11 cellular contexts compared by ENCODE assay signal in genomic region chr3:125602752-125603649, GRCh38. TPM values are rescaled to one million over a fixed set of nuclear protein-coding genes. Genes with fewer than 3 reads are reported as not detected.
DNase-seq lines count a peak whose midpoint lies in the region; ATAC-seq and TF ChIP-seq lines count a peak whose summit lies in the region.
"Had no signal": no experiment of that assay in that cellular context is flagged by ENCODE, and none has a peak within 500 bp of the region (broad histone marks: within the 10 kb centered on the region; RNA-seq: fewer than 3 reads in every experiment).

No MANE protein-coding gene starts in this region.

- H3K36me3 ChIP-seq in SK-N-MC (ENCODE audit: insufficient read depth, low read length): no peaks in the 10 kb centered on the region
- no peaks in the 10 kb centered on the region for H3K36me3 ChIP-seq in mucosa of descending colon (ENCODE audit: low read depth)
- H3K36me3 ChIP-seq in right atrium auricular region: no peaks in the 10 kb centered on the region

- H2AK5ac ChIP-seq in H9 (ENCODE audit: insufficient read length, low read length): no peak overlapping the region

- H3K27me3 Mint-ChIP-seq in H9 (ENCODE audit: low read depth): peaks cover 4% of the 10 kb centered on the region
- H3K27me3 Mint-ChIP-seq: central memory CD8-positive, alpha-beta T cell had no signal

- H3K23me2 ChIP-seq in H9 (ENCODE audit: insufficient read length, low read depth, low read length, poor library complexity, severe bottlenecking): no peaks in the 10 kb centered on the region

- no peak overlapping the region for H3K4ac ChIP-seq in H9 (ENCODE audit: low read depth, low read length)

- no peak overlapping the region for H2BK15ac ChIP-seq in H9 (ENCODE audit: low read depth, low read length)

- H2BK20ac ChIP-seq in H9 (ENCODE audit: low read depth, low read length, poor library complexity, severe bottlenecking): no peak overlapping the region

- no peak overlapping the region for H3K4me3 Mint-ChIP-seq in H9
- H3K4me3 Mint-ChIP-seq: central memory CD8-positive, alpha-beta T cell had no signal

- H3K9ac ChIP-seq in H9 (ENCODE audit: extremely low read depth, insufficient read length, low read length): no peak overlapping the region
- peak overlapping the region; percentile 27 for H3K9ac ChIP-seq in SK-N-MC (ENCODE audit: insufficient read length)

- no peak overlapping the region for H3K14ac ChIP-seq in H9 (ENCODE audit: insufficient read depth, low read length)

- no peaks in the 10 kb centered on the region for H3K9me3 ChIP-seq in H9 (ENCODE audit: control insufficient read depth, low read depth, low read length)
- no peaks in the 10 kb centered on the region for H3K9me3 ChIP-seq in SK-N-MC (ENCODE audit: low read depth, low read length)
- no peaks in the 10 kb centered on the region for H3K9me3 ChIP-seq in mucosa of descending colon
- H3K9me3 ChIP-seq in right atrium auricular region: no peaks in the 10 kb centered on the region

- H3K4me3 ChIP-seq in SK-N-MC: peak overlapping the region; percentile 47
- H3K4me3 ChIP-seq in fibroblast of the aortic adventitia (ENCODE audit: low read depth, low read length): peak overlapping the region; percentile 36
- H3K4me3 ChIP-seq in retinal pigment epithelial cell (ENCODE audit: low read length): peak overlapping the region; percentile 38
- no peak overlapping the region for H3K4me3 ChIP-seq in mucosa of descending colon
- peak overlapping the region in 1 of 2 donors; percentile 16 for H3K4me3 ChIP-seq in right atrium auricular region

- H4K91ac ChIP-seq in H9 (ENCODE audit: insufficient read length, low read depth, low read length): no peak overlapping the region

- H3K36me3 Mint-ChIP-seq in H9 (ENCODE audit: insufficient read depth in 1 of 3, low read depth in 3 of 3): peaks cover 0 to 8% (median 0%) of the 10 kb centered on the region in 3 experiments; a peak in 3 of 7 replicates

- H3K23ac ChIP-seq in H9 (ENCODE audit: insufficient read length, low read depth, low read length): no peak overlapping the region

- no peak overlapping the region for H4K8ac ChIP-seq in H9 (replicated peaks; ENCODE audit: insufficient read length, low read depth, low read length)

- no peaks in the 10 kb centered on the region for H3K79me2 ChIP-seq in H9 (ENCODE audit: insufficient read depth, low read length)

- H2BK5ac ChIP-seq in H9 (ENCODE audit: insufficient read length, low read length): no peak overlapping the region

- H3K79me1 ChIP-seq in H9 (ENCODE audit: insufficient read depth, low read depth, low read length, poor library complexity, severe bottlenecking): no peaks in the 10 kb centered on the region

- no peak overlapping the region for H3K56ac ChIP-seq in H9 (ENCODE audit: insufficient read length, low read depth, low read length)

- H3K4me1 ChIP-seq in H9 (ENCODE audit: insufficient read depth, low read length) (peaks cover 5% of the 10 kb centered on the region; the same call in 1 of the 2 replicates), mucosa of descending colon (ENCODE audit: low read depth) (no peaks in the 10 kb centered on the region), right atrium auricular region (no peaks in the 10 kb centered on the region)

- no peak overlapping the region for H3T11ph ChIP-seq in H9 (ENCODE audit: low read length)

- H3K27me3 ChIP-seq in H9 (ENCODE audit: insufficient read depth, low read length): no peaks in the 10 kb centered on the region
- no peaks in the 10 kb centered on the region for H3K27me3 ChIP-seq in right atrium auricular region

- H4K5ac ChIP-seq in H9 (ENCODE audit: insufficient read length, low read depth, low read length): no peak overlapping the region

- no peak for DNase-seq in H9
- DNase-seq in SK-N-MC (ENCODE audit: low read depth, low spot score): no peak
- peak; percentile 94 for DNase-seq in fibroblast of the aortic adventitia (ENCODE audit: low read depth)
- DNase-seq in retinal pigment epithelial cell (ENCODE audit: low read depth): peak; percentile 91
- DNase-seq in left colon: no peak
- DNase-seq in mucosa of descending colon: no peak
- DNase-seq in right atrium auricular region (ENCODE audit: low spot score): no peak
- DNase-seq: right cardiac atrium, T-helper 9 cell had no signal

- intact Hi-C loops in left colon (cut with DNase I, micrococcal nuclease): no loop called here
- intact Hi-C loops in mucosa of descending colon (cut with DNase I, micrococcal nuclease): no loop called here

- H3K9me3 Mint-ChIP-seq in H9: no peaks in the 10 kb centered on the region; a peak in 2 of 5 replicates
- H3K9me3 Mint-ChIP-seq: central memory CD8-positive, alpha-beta T cell had no signal

- WGBS in H9 (ENCODE audit: extremely low coverage, insufficient read length, low lambda C conversion rate): no CpG with 5 or more reads among the region's 10 CpGs

- H4K20me1 ChIP-seq in H9 (ENCODE audit: control insufficient read depth, insufficient read depth, insufficient read length): no peaks in the 10 kb centered on the region

- TF ChIP-seq CTCF in H9 (conservative IDR thresholded peaks at IDR 0.05) (peak; percentile 31; the same call in 1 of the 3 replicates), fibroblast of the aortic adventitia (IDR thresholded peaks at IDR 0.05; ENCODE audit: insufficient read depth, low read length) (peak; percentile 38), retinal pigment epithelial cell (conservative IDR thresholded peaks at IDR 0.05; ENCODE audit: low read depth, low read length) (peak; percentile 39), mucosa of descending colon (IDR thresholded peaks at IDR 0.05) (no peak), right atrium auricular region (IDR thresholded peaks at IDR 0.05) (peak in 1 of 2 donors; percentile 23)

- H3K27ac Mint-ChIP-seq in H9: peak overlapping the region in 2 of 3 experiments; percentile 13 to 25; a peak in 2 of 7 replicates

- no peak overlapping the region for H2AFZ ChIP-seq in H9 (ENCODE audit: low read length)

- no peak for ATAC-seq in left colon
- no peak for ATAC-seq in mucosa of descending colon
- ATAC-seq in GM18867 (IDR thresholded peaks at IDR 0.05; ENCODE audit: unreplicated experiment): no peak

- no peak overlapping the region for H2BK12ac ChIP-seq in H9 (ENCODE audit: insufficient read length, low read depth, low read length)

- peaks cover 40 to 48% of the 10 kb centered on the region in 2 experiments for H3K4me1 Mint-ChIP-seq in H9
- H3K4me1 Mint-ChIP-seq: central memory CD8-positive, alpha-beta T cell had no signal

- H3K4me2 ChIP-seq in H9 (ENCODE audit: insufficient read depth, insufficient read length, low read length): no peak overlapping the region

- no peak overlapping the region for H2BK120ac ChIP-seq in H9 (ENCODE audit: low read depth, low read length, poor library complexity, severe bottlenecking)

- no peak overlapping the region for H3K18ac ChIP-seq in H9 (ENCODE audit: insufficient read length, low read depth, low read length)

- H3K27ac ChIP-seq in H9 (ENCODE audit: insufficient read length, low read depth, low read length) (no peak overlapping the region), SK-N-MC (0 out of 2 replicates have a peak overlapping the region, but pooled peaks have one; percentile 29), right atrium auricular region (no peak overlapping the region)

RNA-seq across cellular contexts. Expression of gene OSBPL11, which starts 7.7 kb away (rescaled TPM):
- total RNA-seq in H9 (2021): 20.7 and 21.1 TPM in 2 replicates
- total RNA-seq in fibroblast of the aortic adventitia (ENCODE audit: low replicate concordance): 4.7 and 13.5 TPM in 2 replicates
- total RNA-seq in left colon: 10 to 100 TPM; 17.0 to 24.1 TPM
- total RNA-seq in mucosa of descending colon: 10 to 100 TPM; 17.5 to 33.9 (median 20.0) TPM
- 10 to 100 TPM in 1 of 2 donors, 1 to 10 TPM in 1; 7.7 to 12.3 TPM for total RNA-seq in right atrium auricular region

Comparison
In these comparisons a context has a peak if more than half of its experiments do, and no peak if none do; other contexts are left out.
1. DNase-seq: peak in fibroblast of the aortic adventitia (single experiment) and retinal pigment epithelial cell (single experiment); none in H9 (single experiment), SK-N-MC (single experiment), left colon (0 of 2), mucosa of descending colon (0 of 3) and right atrium auricular region (single experiment).